Comparison of ENCODE assay signal across 35 cellular contexts in the genomic region with DNA sequence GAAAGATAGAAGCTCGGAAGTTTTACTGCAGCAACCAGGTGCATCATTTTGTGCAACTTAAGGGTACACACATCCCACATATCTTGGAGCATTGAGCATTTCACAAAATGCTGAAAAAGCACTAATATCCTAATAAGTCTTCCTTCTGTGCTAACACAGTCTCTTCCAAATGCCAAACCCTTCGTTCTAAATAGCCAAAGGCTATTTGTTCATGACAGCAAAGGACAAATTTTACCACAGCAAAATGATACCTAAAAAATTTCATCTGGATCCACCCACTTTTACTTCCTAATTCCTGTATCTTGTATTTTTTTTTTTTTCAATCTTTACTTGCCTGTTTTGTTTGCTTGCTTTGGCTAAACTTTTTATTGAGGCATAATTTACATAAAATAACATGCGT.
"Had no signal": no experiment of that assay in that cellular context is flagged by ENCODE, and none has a peak within 500 bp of the region (broad histone marks: within the 10 kb centered on the region; RNA-seq: fewer than 3 reads in every experiment).

No MANE protein-coding gene starts in this region.

- H3K27ac ChIP-seq: KMS-11 had no signal

- DNase-seq: Karpas-422, Kasumi-1, MG63, MM.1S, MV-4-11, NCI-H1048, NCI-H1092, NCI-H1092 treated with DMSO at 0.1 percent for 48 hours, NCI-H1105, NCI-H1105 treated with DMSO at 0.1 percent for 48 hours, NCI-H1417, NCI-H1417 treated with DMSO at 0.1 percent for 48 hours, NCI-H1436, NCI-H1436 treated with DMSO at 0.1 percent for 48 hours, NCI-H146, NCI-H1694, NCI-H1694 treated with DMSO at 0.1 percent for 48 hours, NCI-H187, NCI-H187 treated with DMSO at 0.1 percent for 48 hours, NCI-H1930, NCI-H2029, NCI-H2029 treated with DMSO at 0.1 percent for 48 hours, NCI-H2081, NCI-H2081 treated with DMSO at 0.1 percent for 48 hours, NCI-H2107, NCI-H2171, NCI-H2171 treated with DMSO at 0.1 percent for 48 hours, NCI-H2227 treated with DMSO at 0.1 percent for 48 hours, NCI-H226, NCI-H345, NCI-H446, NCI-H446 treated with DMSO at 0.1 percent for 48 hours, NCI-H510A, NCI-H510A treated with DMSO at 0.1 percent for 48 hours had no signal

- H3K4me3 ChIP-seq: MG63 had no signal

- H3K27me3 ChIP-seq: MG63 had no signal

- H3K9ac ChIP-seq: KMS-11 had no signal

- H3K36me3 ChIP-seq: MG63 had no signal

- H3K9me3 ChIP-seq: MG63 had no signal

- H3K4me2 ChIP-seq: KMS-11 had no signal
